ENCODE assay signal across 13 cellular contexts in the genomic region with DNA sequence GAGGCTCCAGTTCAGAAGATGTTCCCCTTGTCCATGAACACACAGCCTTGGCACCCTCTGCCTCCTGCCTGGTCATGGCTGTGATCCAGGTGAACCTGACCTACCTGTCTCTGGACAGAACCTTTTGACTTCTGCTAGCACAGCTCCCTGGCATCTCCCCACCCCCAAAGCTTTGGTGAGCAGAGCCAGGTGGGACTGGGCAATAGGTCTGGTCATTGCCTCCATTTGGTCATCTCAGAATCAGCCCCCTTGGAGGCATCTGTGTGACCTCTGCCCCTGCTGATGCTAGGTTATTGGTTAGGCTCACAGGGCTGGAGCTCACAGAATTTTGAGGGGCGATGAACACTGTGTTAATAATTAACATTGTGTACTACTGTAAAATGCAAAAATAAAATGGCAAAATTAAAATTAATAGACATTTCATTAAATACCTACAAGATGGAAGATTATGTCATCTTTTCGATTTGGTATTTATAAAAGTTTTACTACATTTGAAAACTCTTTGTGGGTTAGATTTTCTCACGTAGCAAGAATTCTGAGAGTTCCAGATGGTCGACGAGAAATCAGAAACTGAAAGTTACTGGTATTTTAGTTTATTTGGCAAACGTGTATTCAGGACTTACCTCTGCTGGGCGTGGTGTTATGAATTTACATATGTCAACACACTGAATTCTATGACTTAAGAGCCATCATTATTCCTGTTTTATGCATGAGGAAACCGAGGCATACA. TPM values are rescaled to one million over a fixed set of nuclear protein-coding genes. Genes with fewer than 3 reads are reported as not detected.
A peak's percentile ranks its signal among the peaks of the same experiment; 100 is the strongest.
DNase-seq lines count a peak whose midpoint lies in the region; ATAC-seq and TF ChIP-seq lines count a peak whose summit lies in the region.
"Had no signal": no experiment of that assay in that cellular context is flagged by ENCODE, and none has a peak within 500 bp of the region (broad histone marks: within the 10 kb centered on the region; RNA-seq: fewer than 3 reads in every experiment).

No MANE protein-coding gene starts in this region.

- TF ChIP-seq CTCF in OCI-LY7 (conservative IDR thresholded peaks at IDR 0.05; ENCODE audit: low read length) (no peak), osteoblast (IDR thresholded peaks at IDR 0.05; ENCODE audit: extremely low read depth, low read depth, low read length) (no peak), progenitor cell of endocrine pancreas (IDR thresholded peaks at IDR 0.05; ENCODE audit: unreplicated experiment) (no peak)

- H3K27ac Mint-ChIP-seq in progenitor cell of endocrine pancreas = no peak overlapping the region

- intact Hi-C loops in OCI-LY7 (cut with micrococcal nuclease; ENCODE audit: unreplicated experiment) = no loop called here

- H3K27me3 ChIP-seq in osteoblast (ENCODE audit: insufficient read depth, low read length) = no peaks in the 10 kb centered on the region
- H3K27me3 ChIP-seq: neutrophil had no signal

- no peaks in the 10 kb centered on the region for H3K9me3 Mint-ChIP-seq in progenitor cell of endocrine pancreas (ENCODE audit: low read depth)

- H4K20me1 ChIP-seq in OCI-LY7 (ENCODE audit: insufficient read depth, low read length) = no peaks in the 10 kb centered on the region
- H4K20me1 ChIP-seq in osteoblast (ENCODE audit: insufficient read depth, low read length) = no peaks in the 10 kb centered on the region

- H3K4me1 Mint-ChIP-seq in progenitor cell of endocrine pancreas (ENCODE audit: low read depth) = peaks cover 11% of the 10 kb centered on the region

- ATAC-seq in GM18873 (IDR thresholded peaks at IDR 0.05; ENCODE audit: low FRiP score, unreplicated experiment) (peak; percentile 61), HG02678 (IDR thresholded peaks at IDR 0.05; ENCODE audit: unreplicated experiment) (peak; percentile 82)

- no peaks in the 10 kb centered on the region for H3K27me3 Mint-ChIP-seq in progenitor cell of endocrine pancreas

- no peaks in the 10 kb centered on the region for H3K36me3 ChIP-seq in OCI-LY7 (ENCODE audit: insufficient read depth, low read length)
- H3K36me3 ChIP-seq in osteoblast (ENCODE audit: insufficient read depth, low read length) = no peaks in the 10 kb centered on the region
- H3K36me3 ChIP-seq: neutrophil had no signal

- H3K9me2 ChIP-seq in OCI-LY7 (ENCODE audit: insufficient read depth, low read length) = no peaks in the 10 kb centered on the region

- H3K9me3 ChIP-seq in OCI-LY7 (ENCODE audit: low read length) = no peaks in the 10 kb centered on the region
- no peaks in the 10 kb centered on the region for H3K9me3 ChIP-seq in osteoblast (ENCODE audit: low read depth, low read length)
- H3K9me3 ChIP-seq: neutrophil had no signal

- CTCF ChIA-PET in OCI-LY7 (lab: Charles Lee; ENCODE audit: unreplicated experiment) = no interaction called here

- peak overlapping the region; percentile 69 for H3K4me2 ChIP-seq in OCI-LY7 (ENCODE audit: low read length)
- H3K4me2 ChIP-seq in osteoblast (ENCODE audit: insufficient read depth, low read length) = peak overlapping the region; percentile 48

- H3K79me2 ChIP-seq in OCI-LY7 (ENCODE audit: insufficient read depth, low read depth, low read length) (no peaks in the 10 kb centered on the region), osteoblast (ENCODE audit: insufficient read depth, low read length) (no peaks in the 10 kb centered on the region)

- no peaks in the 10 kb centered on the region for H3K36me3 Mint-ChIP-seq in progenitor cell of endocrine pancreas (ENCODE audit: insufficient read depth)

- BruUV-seq in OCI-LY7 (replicated peaks; lab: Mats Ljungman, UMichigan) = no TSS peak

- no peak overlapping the region for H3K4me3 Mint-ChIP-seq in progenitor cell of endocrine pancreas (ENCODE audit: low read depth)

- DNase-seq in OCI-LY7 (ENCODE audit: low spot score) (peak; percentile 70), osteoblast (ENCODE audit: insufficient read length, low spot score, missing footprints) (peak; percentile 58), progenitor cell of endocrine pancreas (ENCODE audit: low spot score, unreplicated experiment) (no peak), H4 (ENCODE audit: low spot score) (no peak), NCI-H226 (no peak), KG1 (lab: John Stamatoyannopoulos, UW) (no peak)
- DNase-seq: hippocampal formation, NCI-H146 had no signal

- H3K4me3 ChIP-seq in OCI-LY7 (ENCODE audit: low read depth, low read length, poor library complexity, severe bottlenecking) (peak overlapping the region; percentile 54), osteoblast (ENCODE audit: insufficient read depth, low read length) (no peak overlapping the region)
- H3K4me3 ChIP-seq: SK-N-MC had no signal

- H2AFZ ChIP-seq in OCI-LY7 (ENCODE audit: low read length) = peak overlapping the region; percentile 40; the same call in 1 of the 2 replicates
- no peak overlapping the region for H2AFZ ChIP-seq in osteoblast (ENCODE audit: low read length)

- POLR2A ChIA-PET in OCI-LY7 (lab: Charles Lee) = interaction anchor here (0.7 to 1.4 kb wide), 4 partner anchors 9 to 141 kb away, joined by 3 to 5 read pairs (median 4); no protein-coding TSS in a partner anchor

- H3K27ac ChIP-seq in OCI-LY7 (ENCODE audit: low read depth, low read length, poor library complexity, severe bottlenecking) (peak overlapping the region; percentile 65), osteoblast (ENCODE audit: low read depth, low read length) (no peak overlapping the region)
- H3K27ac ChIP-seq: neutrophil, SK-N-MC had no signal

- H3K4me1 ChIP-seq in OCI-LY7 (ENCODE audit: insufficient read depth, low read length, poor library complexity, severe bottlenecking) (peaks cover 53% of the 10 kb centered on the region), osteoblast (ENCODE audit: insufficient read depth, low read length) (peaks cover 10% of the 10 kb centered on the region)

RNA-seq across cellular contexts. Expression of a gene that starts 8.3 kb away (rescaled TPM):
- total RNA-seq in OCI-LY7 (2014; rRNA removed; shearing (Covaris generic)) = 55.1 and 80.7 TPM in 2 replicates
- 85.3 and 93.9 TPM in 2 replicates for total RNA-seq in OCI-LY7 (2022)
- 31.8 and 43.4 TPM in 2 replicates for total RNA-seq in osteoblast
- 44.1 and 45.3 TPM in 2 replicates for total RNA-seq in progenitor cell of endocrine pancreas
- total RNA-seq in H4 (2014; rRNA removed; shearing (Covaris generic)) = 76.7 and 97.2 TPM in 2 replicates

RNA-seq across cellular contexts. Expression of a gene that starts 35.8 kb away (rescaled TPM):
- total RNA-seq in OCI-LY7 (2014; rRNA removed; shearing (Covaris generic)) = not detected in 2 replicates
- total RNA-seq in OCI-LY7 (2022) (not detected in 2 replicates), osteoblast (not detected in 2 replicates), progenitor cell of endocrine pancreas (0.57 and 1.9 TPM in 2 replicates)
- total RNA-seq in H4 (2014; rRNA removed; shearing (Covaris generic)) = not detected in 2 replicates
- total RNA-seq: G401 had no signal

Comparison
In these comparisons a context has a peak if more than half of its experiments do, and no peak if none do; other contexts are left out.
1. DNase-seq: peak in OCI-LY7 (single experiment) and osteoblast (single experiment); none in progenitor cell of endocrine pancreas (single experiment), H4 (single experiment), NCI-H226 (single experiment) and KG1 (single experiment).